Comparison of ENCODE assay signal across 1 cellular context in the genomic region with DNA sequence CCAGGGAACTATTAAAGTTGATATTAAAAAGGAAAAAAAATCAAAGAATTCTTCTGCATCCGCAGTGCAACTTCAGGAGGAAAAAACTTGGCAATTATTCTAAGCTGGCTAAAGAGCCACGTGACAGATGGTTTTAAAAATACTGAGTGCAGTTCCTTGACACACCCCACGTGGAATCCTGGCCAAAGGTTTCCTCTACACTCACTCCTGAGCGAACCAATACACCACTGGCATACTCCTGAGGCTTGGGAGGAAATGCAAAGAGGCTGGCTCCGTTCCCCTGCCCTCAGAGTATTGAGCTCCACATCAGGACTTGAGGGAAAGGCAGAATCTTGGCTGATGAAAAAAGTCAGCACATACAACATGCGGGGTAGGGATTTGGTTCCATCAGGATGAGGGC.
TF ChIP-seq lines count a peak whose summit lies in the region.

No MANE protein-coding gene starts in this region.

TF ChIP-seq in WTC11, 78 proteins besides CTCF, POLR2A, EP300 and RAD21 (continued from another document):
- TF ChIP-seq, protein P1, sequence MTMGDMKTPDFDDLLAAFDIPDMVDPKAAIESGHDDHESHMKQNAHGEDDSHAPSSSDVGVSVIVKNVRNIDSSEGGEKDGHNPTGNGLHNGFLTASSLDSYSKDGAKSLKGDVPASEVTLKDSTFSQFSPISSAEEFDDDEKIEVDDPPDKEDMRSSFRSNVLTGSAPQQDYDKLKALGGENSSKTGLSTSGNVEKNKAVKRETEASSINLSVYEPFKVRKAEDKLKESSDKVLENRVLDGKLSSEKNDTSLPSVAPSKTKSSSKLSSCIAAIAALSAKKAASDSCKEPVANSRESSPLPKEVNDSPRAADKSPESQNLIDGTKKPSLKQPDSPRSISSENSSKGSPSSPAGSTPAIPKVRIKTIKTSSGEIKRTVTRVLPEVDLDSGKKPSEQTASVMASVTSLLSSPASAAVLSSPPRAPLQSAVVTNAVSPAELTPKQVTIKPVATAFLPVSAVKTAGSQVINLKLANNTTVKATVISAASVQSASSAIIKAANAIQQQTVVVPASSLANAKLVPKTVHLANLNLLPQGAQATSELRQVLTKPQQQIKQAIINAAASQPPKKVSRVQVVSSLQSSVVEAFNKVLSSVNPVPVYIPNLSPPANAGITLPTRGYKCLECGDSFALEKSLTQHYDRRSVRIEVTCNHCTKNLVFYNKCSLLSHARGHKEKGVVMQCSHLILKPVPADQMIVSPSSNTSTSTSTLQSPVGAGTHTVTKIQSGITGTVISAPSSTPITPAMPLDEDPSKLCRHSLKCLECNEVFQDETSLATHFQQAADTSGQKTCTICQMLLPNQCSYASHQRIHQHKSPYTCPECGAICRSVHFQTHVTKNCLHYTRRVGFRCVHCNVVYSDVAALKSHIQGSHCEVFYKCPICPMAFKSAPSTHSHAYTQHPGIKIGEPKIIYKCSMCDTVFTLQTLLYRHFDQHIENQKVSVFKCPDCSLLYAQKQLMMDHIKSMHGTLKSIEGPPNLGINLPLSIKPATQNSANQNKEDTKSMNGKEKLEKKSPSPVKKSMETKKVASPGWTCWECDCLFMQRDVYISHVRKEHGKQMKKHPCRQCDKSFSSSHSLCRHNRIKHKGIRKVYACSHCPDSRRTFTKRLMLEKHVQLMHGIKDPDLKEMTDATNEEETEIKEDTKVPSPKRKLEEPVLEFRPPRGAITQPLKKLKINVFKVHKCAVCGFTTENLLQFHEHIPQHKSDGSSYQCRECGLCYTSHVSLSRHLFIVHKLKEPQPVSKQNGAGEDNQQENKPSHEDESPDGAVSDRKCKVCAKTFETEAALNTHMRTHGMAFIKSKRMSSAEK (CRISPR knock-in tag; IDR thresholded peaks at IDR 0.05; ENCODE audit: borderline replicate concordance) = no peak
- TF ChIP-seq GTF2I (CRISPR knock-in tag; conservative IDR thresholded peaks at IDR 0.05) = no peak
- TF ChIP-seq TCF7 (CRISPR knock-in tag; IDR thresholded peaks at IDR 0.05; ENCODE audit: low read depth) = no peak
- no peak for TF ChIP-seq CBFB (CRISPR knock-in tag; IDR thresholded peaks at IDR 0.05; ENCODE audit: low read depth)
TF ChIP-seq in WTC11: peak in this region for 0.
